ENCODE assay signal across 1 cellular context in genomic region chr3:72054976-72055375, GRCh38.
TF ChIP-seq lines count a peak whose summit lies in the region.

No MANE protein-coding gene starts in this region.

TF ChIP-seq in HEK293, 187 proteins besides CTCF, POLR2A, EP300 and RAD21 (continued from another document):
- peak; percentile 21; the same call in 1 of the 2 replicates for TF ChIP-seq PRDM10 (tag by site-specific recombination; IDR thresholded peaks at IDR 0.05)
- no peak for TF ChIP-seq RBAK (tag by site-specific recombination; IDR thresholded peaks at IDR 0.05)
TF ChIP-seq in HEK293: peak in this region for 3.
